ENCODE assay signal across 12 cellular contexts in genomic region chr1:201990427-201990826, GRCh38. TPM values are rescaled to one million over a fixed set of nuclear protein-coding genes. Genes with fewer than 3 reads are reported as not detected.
"Had no signal": no experiment of that assay in that cellular context is flagged by ENCODE, and none has a peak within 500 bp of the region (broad histone marks: within the 10 kb centered on the region; RNA-seq: fewer than 3 reads in every experiment).

No MANE protein-coding gene starts in this region.

- ATAC-seq: natural killer cell treated with Interleukin-12 subunit alpha and Interleukin-12 subunit beta and Interleukin-15 and Interleukin-18, amount 100 ng/mL, for 72 hours; stimulated activated naive CD8-positive, alpha-beta T cell treated with anti-CD3 and anti-CD28 coated beads, Interleukin-15, amount 100 ng/mL, for 72 hours had no signal

- FAIRE-seq: bronchial epithelial cell had no signal

- H3K27ac ChIP-seq: coronary artery had no signal

- DNase-seq: anterior cingulate cortex; effector memory CD4-positive, alpha-beta T cell; occipital lobe; stimulated activated CD4-positive, alpha-beta T cell treated with anti-CD3 and anti-CD28 coated beads, Interleukin-4, amount 100 ng/mL, for 4 hours; stimulated activated naive CD8-positive, alpha-beta T cell treated with anti-CD3 and anti-CD28 coated beads, Interleukin-15, amount 100 ng/mL, for 72 hours had no signal

- H3K4me3 ChIP-seq: coronary artery had no signal

RNA-seq across cellular contexts. Expression of gene ELF3, which starts 20.0 kb away (rescaled TPM):
- total RNA-seq: skeletal muscle tissue had no signal

RNA-seq across cellular contexts. Expression of gene LMOD1, which starts 44.1 kb away (rescaled TPM):
- total RNA-seq: activated T-helper 2 cell treated with anti-CD3 and anti-CD28 coated beads, Interferon-gamma antibody, Interleukin-2, Interleukin-4, amounts not matched to agents 10 μg/mL and 5 μg/mL and 100 μg/mL, durations not matched to agents 14 hours and 24 hours and 36 hours; epithelial cell of proximal tubule; natural killer cell treated with Interleukin-12 subunit alpha and Interleukin-12 subunit beta and Interleukin-15 and Interleukin-18, amount 100 ng/mL, for 72 hours; T-helper 2 cell treated with Interferon-gamma antibody and Interleukin-4, amounts not matched to agents 100 ng/mL and 5 ng/mL, for 36 hours had no signal
